26 cellular contexts compared by ENCODE assay signal in genomic region chr17:62049299-62049698, GRCh38.
"Had no signal": no experiment of that assay in that cellular context is flagged by ENCODE, and none has a peak within 500 bp of the region (broad histone marks: within the 10 kb centered on the region; RNA-seq: fewer than 3 reads in every experiment).

No MANE protein-coding gene starts in this region.

- H3K27me3 ChIP-seq: adrenal gland, body of pancreas, colonic mucosa, gastrocnemius medialis, hepatocyte, testis, transverse colon had no signal

- ATAC-seq: activated CD4-positive, alpha-beta T cell treated with anti-CD3 and anti-CD28 coated beads for 36 hours; body of pancreas; gastrocnemius medialis; left cardiac atrium; sciatic nerve; T-cell had no signal

- DNase-seq: activated CD4-positive, alpha-beta T cell treated with anti-CD3 and anti-CD28 coated beads for 36 hours; activated CD4-positive, CD25-positive, alpha-beta regulatory T cell; activated CD8-positive, alpha-beta memory T cell treated with anti-CD3 and anti-CD28 coated beads for 24 hours; activated gamma-delta T cell treated with Interleukin-2 at 50 U/mL for 16 hours; adrenal gland; aorta; body of pancreas; cerebellar nuclear complex; colonic mucosa; effector CD8-positive, alpha-beta T cell; erythroblast; gastrocnemius medialis; left cardiac atrium; left ventricle myocardium superior; naive B cell; posterior cingulate gyrus; stimulated activated CD4-positive, alpha-beta T cell treated with anti-CD3 and anti-CD28 coated beads, Interleukin-12 subunit alpha, Interleukin-12 subunit beta, amount 100 ng/mL, for 4 hours; stimulated activated CD4-positive, alpha-beta T cell treated with anti-CD3 and anti-CD28 coated beads, Interleukin-4, amount 100 ng/mL, for 1 hour; stimulated activated naive CD4-positive, alpha-beta T cell; T-cell; testis; transverse colon had no signal

- H3K27ac Mint-ChIP-seq: activated CD4-positive, alpha-beta T cell treated with anti-CD3 and anti-CD28 coated beads for 36 hours had no signal

- H3K9me3 Mint-ChIP-seq: activated naive CD4-positive, alpha-beta T cell treated with anti-CD3 and anti-CD28 coated beads, Interleukin-2, amount 50 U/mL, for 24 hours; naive B cell; T-cell had no signal

- H3K27ac ChIP-seq: adrenal gland, body of pancreas, colonic mucosa, hepatocyte, skin epidermis, testis, transverse colon had no signal

- H3K9me3 ChIP-seq: adrenal gland, body of pancreas, colonic mucosa, gastrocnemius medialis, testis, transverse colon had no signal

- H3K4me1 ChIP-seq: colonic mucosa, testis had no signal

- H3K4me3 ChIP-seq: adrenal gland, body of pancreas, colonic mucosa, gastrocnemius medialis, hepatocyte, skin epidermis, testis, transverse colon had no signal

- H3K27me3 Mint-ChIP-seq: activated CD4-positive, alpha-beta T cell treated with anti-CD3 and anti-CD28 coated beads for 36 hours; activated naive CD4-positive, alpha-beta T cell treated with anti-CD3 and anti-CD28 coated beads, Interleukin-2, amount 50 U/mL, for 24 hours; naive B cell; T-cell had no signal

- H3K4me3 Mint-ChIP-seq: activated CD4-positive, alpha-beta T cell treated with anti-CD3 and anti-CD28 coated beads for 36 hours; activated naive CD4-positive, alpha-beta T cell treated with anti-CD3 and anti-CD28 coated beads, Interleukin-2, amount 50 U/mL, for 24 hours; naive B cell; T-cell had no signal
